In genomic region chr21:30408782-30409494, GRCh38 we compare ENCODE assay signal across 6 cellular contexts. TPM values are rescaled to one million over a fixed set of nuclear protein-coding genes. Genes with fewer than 3 reads are reported as not detected.
A peak's percentile ranks its signal among the peaks of the same experiment; 100 is the strongest.
DNase-seq lines count a peak whose midpoint lies in the region; ATAC-seq and TF ChIP-seq lines count a peak whose summit lies in the region.

No MANE protein-coding gene starts in this region.

- H3K4me3 ChIP-seq in GM23338 (0 out of 2 replicates have a peak overlapping the region, but pooled peaks have one; percentile 18), epithelial cell of proximal tubule (ENCODE audit: low read depth, low read length) (no peak overlapping the region), tibial artery (no peak overlapping the region), ascending aorta (no peak overlapping the region)

- peaks cover 2% of the 10 kb centered on the region; the same call in 1 of the 3 replicates for H3K4me1 Mint-ChIP-seq in GM23338

- H3K4me1 ChIP-seq in GM23338 (ENCODE audit: insufficient read depth) (no peaks in the 10 kb centered on the region), tibial artery (no peaks in the 10 kb centered on the region), ascending aorta (no peaks in the 10 kb centered on the region)

- H3K36me3 ChIP-seq in GM23338 (ENCODE audit: insufficient read depth) (no peaks in the 10 kb centered on the region), tibial artery (no peaks in the 10 kb centered on the region), ascending aorta (no peaks in the 10 kb centered on the region)

- peaks cover 1% of the 10 kb centered on the region; the same call in 1 of the 2 replicates for H3K9me2 ChIP-seq in GM23338 (ENCODE audit: insufficient read depth)

- H3K4me3 Mint-ChIP-seq in GM23338, result peak overlapping the region; percentile 45; the same call in 2 of the 3 replicates

- peak overlapping the region; percentile 33; the same call in 1 of the 2 replicates for H2AFZ ChIP-seq in GM23338

- peak; percentile 96 for DNase-seq in GM23338 (ENCODE audit: low spot score)
- peak; percentile 72 to 85 for DNase-seq in NCI-H526 (lab: John Stamatoyannopoulos, UW)
- DNase-seq in epithelial cell of proximal tubule (ENCODE audit: low read depth), result peak; percentile 20
- DNase-seq in tibial artery, result no peak
- no peak for DNase-seq in activated gamma-delta T cell (lab: John Stamatoyannopoulos, UW)
- no peak for DNase-seq in ascending aorta (ENCODE audit: low spot score in 2 of 2)

- H3K9me3 ChIP-seq in tibial artery (no peaks in the 10 kb centered on the region), ascending aorta (no peaks in the 10 kb centered on the region)

- peak; percentile 71 to 86 for TF ChIP-seq CTCF in GM23338 (conservative IDR thresholded peaks at IDR 0.05; ENCODE audit: low read depth in 2 of 2)
- peak; percentile 60 for TF ChIP-seq CTCF in epithelial cell of proximal tubule (conservative IDR thresholded peaks at IDR 0.05; ENCODE audit: low read depth, low read length)
- TF ChIP-seq CTCF in tibial artery (IDR thresholded peaks at IDR 0.05), result peak; percentile 28 to 38
- TF ChIP-seq CTCF in ascending aorta (IDR thresholded peaks at IDR 0.05), result peak in 1 of 3 experiments; percentile 18

- H3K9me3 Mint-ChIP-seq in GM23338, result peaks cover 5% of the 10 kb centered on the region

- H3F3A ChIP-seq in GM23338 (replicated peaks; ENCODE audit: low read depth), result no peaks in the 10 kb centered on the region

- H4K20me1 ChIP-seq in GM23338 (replicated peaks; ENCODE audit: insufficient read depth), result no peaks in the 10 kb centered on the region

- H3K27ac ChIP-seq in GM23338 (ENCODE audit: low read depth), result no peak overlapping the region
- no peak overlapping the region for H3K27ac ChIP-seq in tibial artery
- no peak overlapping the region for H3K27ac ChIP-seq in ascending aorta

- no peaks in the 10 kb centered on the region for H3K79me2 ChIP-seq in GM23338 (replicated peaks; ENCODE audit: insufficient read depth)

- H3K4me2 ChIP-seq in GM23338, result peak overlapping the region; percentile 29; the same call in 1 of the 2 replicates

- no peaks in the 10 kb centered on the region for H3K27me3 Mint-ChIP-seq in GM23338 (ENCODE audit: insufficient read depth, low read depth, poor library complexity)

- no peaks in the 10 kb centered on the region for H3K27me3 ChIP-seq in GM23338 (ENCODE audit: insufficient read depth)
- H3K27me3 ChIP-seq in tibial artery, result no peaks in the 10 kb centered on the region
- no peaks in the 10 kb centered on the region for H3K27me3 ChIP-seq in ascending aorta

- intact Hi-C loops in tibial artery (cut with DNase I; ENCODE audit: low total_unique reads) (no loop called here), ascending aorta (cut with DNase I) (no loop called here)

- ATAC-seq in GM23338, result peak; percentile 100

- no peaks in the 10 kb centered on the region; the same call in 2 of the 3 replicates for H3K36me3 Mint-ChIP-seq in GM23338 (ENCODE audit: low read depth)

- peak overlapping the region; percentile 91 for H3K27ac Mint-ChIP-seq in GM23338

TF ChIP-seq in GM23338, 12 proteins besides CTCF, POLR2A, EP300 and RAD21:
- TF ChIP-seq ZNF114 (CRISPR knock-in tag; IDR thresholded peaks at IDR 0.05), result no peak
- TF ChIP-seq ZNF462 (CRISPR knock-in tag; IDR thresholded peaks at IDR 0.05), result peak; percentile 66
- TF ChIP-seq CREB1 (CRISPR knock-in tag; IDR thresholded peaks at IDR 0.05; ENCODE audit: low read depth), result peak; percentile 83

RNA-seq across cellular contexts. Expression of gene KRTAP13-1, which starts 13.1 kb away (rescaled TPM):
- not detected in 2 replicates for total RNA-seq in GM23338 (2014; rRNA removed; shearing (Covaris generic))
- not detected in 2 replicates for polyA plus RNA-seq in GM23338 (2016; fragmentation: Nextera tagmentation; extraction: Ambion mirVana)
- total RNA-seq in epithelial cell of proximal tubule, result not detected in 2 replicates
- not detected for total RNA-seq in ascending aorta

RNA-seq across cellular contexts. Expression of gene KRTAP13-3, which starts 16.8 kb away (rescaled TPM):
- not detected in 2 replicates for total RNA-seq in GM23338 (2014; rRNA removed; shearing (Covaris generic))
- not detected in 2 replicates for polyA plus RNA-seq in GM23338 (2016; fragmentation: Nextera tagmentation; extraction: Ambion mirVana)
- total RNA-seq in epithelial cell of proximal tubule (not detected in 2 replicates), ascending aorta (not detected)

RNA-seq across cellular contexts. Expression of gene KRTAP13-4, which starts 21.1 kb away (rescaled TPM):
- not detected in 2 replicates for total RNA-seq in GM23338 (2014; rRNA removed; shearing (Covaris generic))
- polyA plus RNA-seq in GM23338 (2016; fragmentation: Nextera tagmentation; extraction: Ambion mirVana), result not detected in 2 replicates
- total RNA-seq in epithelial cell of proximal tubule, result not detected in 2 replicates
- total RNA-seq in ascending aorta, result not detected

RNA-seq across cellular contexts. Expression of gene KRTAP15-1, which starts 31.1 kb away (rescaled TPM):
- not detected in 2 replicates for total RNA-seq in GM23338 (2014; rRNA removed; shearing (Covaris generic))
- polyA plus RNA-seq in GM23338 (2016; fragmentation: Nextera tagmentation; extraction: Ambion mirVana), result not detected in 2 replicates
- not detected in 2 replicates for total RNA-seq in epithelial cell of proximal tubule
- total RNA-seq in ascending aorta, result not detected

RNA-seq across cellular contexts. Expression of gene KRTAP13-2, which starts 36.9 kb away (rescaled TPM):
- total RNA-seq in GM23338 (2014; rRNA removed; shearing (Covaris generic)), result not detected in 2 replicates
- not detected in 2 replicates for polyA plus RNA-seq in GM23338 (2016; fragmentation: Nextera tagmentation; extraction: Ambion mirVana)
- total RNA-seq in epithelial cell of proximal tubule, result not detected in 2 replicates
- not detected for total RNA-seq in ascending aorta

Comparison
In these comparisons a context has a peak if more than half of its experiments do, and no peak if none do; other contexts are left out.
1. DNase-seq: peak in GM23338 (single experiment), NCI-H526 (2 of 2) and epithelial cell of proximal tubule (single experiment); none in tibial artery (0 of 2), activated gamma-delta T cell (single experiment) and ascending aorta (0 of 2).